Comparison of ENCODE assay signal across 2 cellular contexts in genomic region chr12:114680498-114681148, GRCh38.
TF ChIP-seq lines count a peak whose summit lies in the region.

No MANE protein-coding gene starts in this region.

TF ChIP-seq in HCT116, 20 proteins besides CTCF, POLR2A, EP300 and RAD21:
- no peak for TF ChIP-seq ELF1 (IDR thresholded peaks at IDR 0.05; ENCODE audit: borderline replicate concordance, low read depth)
- no peak for TF ChIP-seq JUND (IDR thresholded peaks at IDR 0.05)
- no peak for TF ChIP-seq FOSL1 (IDR thresholded peaks at IDR 0.05; ENCODE audit: low read depth)
- TF ChIP-seq TCF7L2 (IDR thresholded peaks at IDR 0.05; ENCODE audit: borderline replicate concordance, extremely low read depth, insufficient read depth, insufficient read length), result no peak

TF ChIP-seq in HepG2, 621 proteins besides CTCF, POLR2A, EP300 and RAD21:
- 0 out of 2 replicates have a peak, but pooled peaks have one; percentile 12 for TF ChIP-seq SAP130 (CRISPR knock-in tag; IDR thresholded peaks at IDR 0.05; ENCODE audit: low read depth)
- TF ChIP-seq HDAC1 (CRISPR knock-in tag; IDR thresholded peaks at IDR 0.05), result 0 out of 2 replicates have a peak, but pooled peaks have one; percentile 25
- no peak for TF ChIP-seq BCL3 (CRISPR knock-in tag; IDR thresholded peaks at IDR 0.05)
- TF ChIP-seq RBM22 (optimal IDR thresholded peaks at IDR 0.05; ENCODE audit: low read length), result peak; percentile 10
- no peak for TF ChIP-seq NFATC3 (CRISPR knock-in tag; IDR thresholded peaks at IDR 0.05)
